Comparison of ENCODE assay signal across 21 cellular contexts in genomic region chr7:146235210-146235609, GRCh38.
DNase-seq lines count a peak whose midpoint lies in the region; ATAC-seq and TF ChIP-seq lines count a peak whose summit lies in the region.
"Had no signal": no experiment of that assay in that cellular context is flagged by ENCODE, and none has a peak within 500 bp of the region (broad histone marks: within the 10 kb centered on the region; RNA-seq: fewer than 3 reads in every experiment).

No MANE protein-coding gene starts in this region.

- H3K27me3 ChIP-seq in neural progenitor cell = no peaks in the 10 kb centered on the region
- no peaks in the 10 kb centered on the region for H3K27me3 ChIP-seq in effector memory CD4-positive, alpha-beta T cell (replicated peaks; ENCODE audit: control insufficient read depth, insufficient read depth, low read length, poor library complexity, severe bottlenecking)
- H3K27me3 ChIP-seq: BE2C had no signal

- no peak overlapping the region for H3K27ac ChIP-seq in neural progenitor cell
- H3K27ac ChIP-seq in effector memory CD4-positive, alpha-beta T cell (ENCODE audit: insufficient read depth, low read length, poor library complexity, severe bottlenecking) = no peak overlapping the region
- H3K27ac ChIP-seq: A549 had no signal

- H3K4me3 Mint-ChIP-seq in neural progenitor cell = no peak overlapping the region
- H3K4me3 Mint-ChIP-seq: GM23338, IgD-negative memory B cell had no signal

- H3K79me2 ChIP-seq in neural progenitor cell (ENCODE audit: low read depth) = no peaks in the 10 kb centered on the region

- ATAC-seq in HG03139 (IDR thresholded peaks at IDR 0.05; ENCODE audit: unreplicated experiment) = no peak
- ATAC-seq: A549, GM23338 had no signal

- H3K4me1 ChIP-seq in neural progenitor cell = peaks cover 5% of the 10 kb centered on the region
- no peaks in the 10 kb centered on the region for H3K4me1 ChIP-seq in effector memory CD4-positive, alpha-beta T cell (ENCODE audit: control insufficient read depth, insufficient read depth, low read length, poor library complexity, severe bottlenecking)
- H3K4me1 ChIP-seq: A549, BE2C, HAP-1 had no signal

- H3K27ac Mint-ChIP-seq in neural progenitor cell = no peak overlapping the region
- H3K27ac Mint-ChIP-seq: GM23338, IgD-negative memory B cell had no signal

- no peaks in the 10 kb centered on the region for H3K36me3 Mint-ChIP-seq in neural progenitor cell
- H3K36me3 Mint-ChIP-seq: IgD-negative memory B cell had no signal

- no peak for TF ChIP-seq CTCF in neural progenitor cell (IDR thresholded peaks at IDR 0.05)

- no peaks in the 10 kb centered on the region for H3K36me3 ChIP-seq in neural progenitor cell
- no peaks in the 10 kb centered on the region for H3K36me3 ChIP-seq in effector memory CD4-positive, alpha-beta T cell (ENCODE audit: control insufficient read depth, insufficient read depth, low read length)
- H3K36me3 ChIP-seq: BE2C, HAP-1 had no signal

- DNase-seq in COR-L47 (lab: John Stamatoyannopoulos, UW) = peak; percentile 8
- DNase-seq in NCI-H1105 treated with DMSO at 0.1 percent for 48 hours (lab: John Stamatoyannopoulos, UW) = peak; percentile 19
- peak; percentile 47 for DNase-seq in cerebellum (ENCODE audit: low spot score)
- peak; percentile 16 for DNase-seq in neural progenitor cell (ENCODE audit: low spot score)
- DNase-seq in central memory CD4-positive, alpha-beta T cell = no peak
- DNase-seq in effector memory CD4-positive, alpha-beta T cell = no peak
- DNase-seq: BE2C, DMS79, MV-4-11, NCI-H1417, NCI-H1694 treated with DMSO at 0.1 percent for 48 hours, NCI-H2081 treated with DMSO at 0.1 percent for 48 hours, NCI-H2227 treated with DMSO at 0.1 percent for 48 hours, NCI-H524, NCI-H774, OCI-M1 had no signal

- no peak overlapping the region for H3K4me2 ChIP-seq in neural progenitor cell
- H3K4me2 ChIP-seq: A549, GM23338 had no signal

- H3K9me3 ChIP-seq in neural progenitor cell (ENCODE audit: low read depth) = no peaks in the 10 kb centered on the region
- no peaks in the 10 kb centered on the region for H3K9me3 ChIP-seq in effector memory CD4-positive, alpha-beta T cell (ENCODE audit: control insufficient read depth, low read length)
- H3K9me3 ChIP-seq: A549, BE2C, HAP-1 had no signal

- no peak overlapping the region for H2AFZ ChIP-seq in neural progenitor cell (replicated peaks)
- H2AFZ ChIP-seq: GM23338 had no signal

- no peaks in the 10 kb centered on the region for H3K27me3 Mint-ChIP-seq in neural progenitor cell (ENCODE audit: insufficient read depth, low read depth)

- H3K4me3 ChIP-seq in neural progenitor cell = no peak overlapping the region
- no peak overlapping the region for H3K4me3 ChIP-seq in effector memory CD4-positive, alpha-beta T cell (ENCODE audit: insufficient read depth, low read depth, low read length, poor library complexity, severe bottlenecking)
- H3K4me3 ChIP-seq: A549, GM23338, HAP-1 had no signal

- no peaks in the 10 kb centered on the region for H3F3A ChIP-seq in neural progenitor cell (ENCODE audit: low read depth)

- no peaks in the 10 kb centered on the region for H3K9me3 Mint-ChIP-seq in neural progenitor cell

- H3K4me1 Mint-ChIP-seq in neural progenitor cell = peaks cover 9% of the 10 kb centered on the region
- H3K4me1 Mint-ChIP-seq: IgD-negative memory B cell had no signal

- H3K9ac ChIP-seq in neural progenitor cell = no peak overlapping the region

- no peaks in the 10 kb centered on the region for H4K20me1 ChIP-seq in neural progenitor cell (ENCODE audit: low read depth)

Comparison
In these comparisons a context has a peak if more than half of its experiments do, and no peak if none do; other contexts are left out.
1. DNase-seq: peak in COR-L47 (single experiment), NCI-H1105 treated with DMSO at 0.1 percent for 48 hours (single experiment), cerebellum (single experiment) and neural progenitor cell (single experiment); none in central memory CD4-positive, alpha-beta T cell (single experiment) and effector memory CD4-positive, alpha-beta T cell (0 of 3).